1 cellular context compared by ENCODE assay signal in the genomic region with DNA sequence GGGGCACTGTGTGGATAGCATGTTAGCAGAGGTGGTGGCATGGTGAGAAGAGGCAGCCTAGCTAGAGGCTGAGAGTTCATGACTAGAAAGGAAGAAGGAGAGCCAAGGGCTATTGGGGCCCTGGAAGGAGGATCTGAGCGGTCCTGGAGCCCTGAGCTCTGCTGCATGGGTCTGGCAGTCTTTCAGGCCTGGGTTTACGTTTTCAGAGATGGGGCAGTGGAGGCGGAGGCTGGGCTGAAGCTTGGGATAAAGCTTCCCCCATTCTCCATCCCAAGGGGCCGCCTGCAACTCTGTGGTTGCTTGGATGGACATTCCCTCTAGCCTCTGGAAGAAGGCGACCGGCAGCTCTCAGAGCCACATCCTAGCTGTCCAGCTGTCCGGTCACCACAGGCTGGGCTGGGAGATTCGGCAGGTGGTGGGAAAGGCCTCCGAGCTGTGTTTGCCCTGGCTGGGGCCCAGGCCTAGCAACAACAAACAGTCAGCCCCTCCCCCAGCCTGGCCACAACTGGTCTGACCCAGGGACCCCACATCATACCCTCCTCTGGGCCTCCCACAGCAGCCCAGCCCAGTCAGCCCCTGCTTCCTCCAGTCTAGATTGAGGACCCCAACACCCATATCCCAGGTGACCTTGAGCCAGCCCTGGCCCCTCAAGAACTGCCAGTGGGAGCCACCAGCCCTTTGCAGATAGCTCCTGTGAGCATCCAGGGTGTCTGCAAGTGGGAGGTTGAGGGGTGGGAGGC.
TF ChIP-seq lines count a peak whose summit lies in the region.

No MANE protein-coding gene starts in this region.

TF ChIP-seq in HepG2, 621 proteins besides CTCF, POLR2A, EP300 and RAD21 (continued from another document and continues in another):
- TF ChIP-seq, protein P1, sequence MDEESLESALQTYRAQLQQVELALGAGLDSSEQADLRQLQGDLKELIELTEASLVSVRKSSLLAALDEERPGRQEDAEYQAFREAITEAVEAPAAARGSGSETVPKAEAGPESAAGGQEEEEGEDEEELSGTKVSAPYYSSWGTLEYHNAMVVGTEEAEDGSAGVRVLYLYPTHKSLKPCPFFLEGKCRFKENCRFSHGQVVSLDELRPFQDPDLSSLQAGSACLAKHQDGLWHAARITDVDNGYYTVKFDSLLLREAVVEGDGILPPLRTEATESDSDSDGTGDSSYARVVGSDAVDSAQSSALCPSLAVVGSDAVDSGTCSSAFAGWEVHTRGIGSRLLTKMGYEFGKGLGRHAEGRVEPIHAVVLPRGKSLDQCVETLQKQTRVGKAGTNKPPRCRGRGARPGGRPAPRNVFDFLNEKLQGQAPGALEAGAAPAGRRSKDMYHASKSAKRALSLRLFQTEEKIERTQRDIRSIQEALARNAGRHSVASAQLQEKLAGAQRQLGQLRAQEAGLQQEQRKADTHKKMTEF (CRISPR knock-in tag; IDR thresholded peaks at IDR 0.05): peak; percentile 67; the same call in 1 of the 2 replicates
- TF ChIP-seq PCBP1 (IDR thresholded peaks at IDR 0.05; ENCODE audit: borderline replicate concordance, low read depth, low read length): no peak
- no peak for TF ChIP-seq ZC3H13 (CRISPR knock-in tag; IDR thresholded peaks at IDR 0.05)
- TF ChIP-seq NBN (conservative IDR thresholded peaks at IDR 0.05): no peak
- no peak for TF ChIP-seq NFRKB (IDR thresholded peaks at IDR 0.05)
- TF ChIP-seq, protein P2, sequence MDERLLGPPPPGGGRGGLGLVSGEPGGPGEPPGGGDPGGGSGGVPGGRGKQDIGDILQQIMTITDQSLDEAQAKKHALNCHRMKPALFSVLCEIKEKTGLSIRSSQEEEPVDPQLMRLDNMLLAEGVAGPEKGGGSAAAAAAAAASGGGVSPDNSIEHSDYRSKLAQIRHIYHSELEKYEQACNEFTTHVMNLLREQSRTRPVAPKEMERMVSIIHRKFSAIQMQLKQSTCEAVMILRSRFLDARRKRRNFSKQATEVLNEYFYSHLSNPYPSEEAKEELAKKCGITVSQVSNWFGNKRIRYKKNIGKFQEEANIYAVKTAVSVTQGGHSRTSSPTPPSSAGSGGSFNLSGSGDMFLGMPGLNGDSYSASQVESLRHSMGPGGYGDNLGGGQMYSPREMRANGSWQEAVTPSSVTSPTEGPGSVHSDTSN (CRISPR knock-in tag; IDR thresholded peaks at IDR 0.05): no peak
- TF ChIP-seq ZNF773 (CRISPR knock-in tag; IDR thresholded peaks at IDR 0.05; ENCODE audit: borderline replicate concordance): no peak
- TF ChIP-seq TCF7 (IDR thresholded peaks at IDR 0.05; ENCODE audit: low read depth): peak; percentile 13; the same call in 1 of the 2 replicates
- TF ChIP-seq, protein P3, sequence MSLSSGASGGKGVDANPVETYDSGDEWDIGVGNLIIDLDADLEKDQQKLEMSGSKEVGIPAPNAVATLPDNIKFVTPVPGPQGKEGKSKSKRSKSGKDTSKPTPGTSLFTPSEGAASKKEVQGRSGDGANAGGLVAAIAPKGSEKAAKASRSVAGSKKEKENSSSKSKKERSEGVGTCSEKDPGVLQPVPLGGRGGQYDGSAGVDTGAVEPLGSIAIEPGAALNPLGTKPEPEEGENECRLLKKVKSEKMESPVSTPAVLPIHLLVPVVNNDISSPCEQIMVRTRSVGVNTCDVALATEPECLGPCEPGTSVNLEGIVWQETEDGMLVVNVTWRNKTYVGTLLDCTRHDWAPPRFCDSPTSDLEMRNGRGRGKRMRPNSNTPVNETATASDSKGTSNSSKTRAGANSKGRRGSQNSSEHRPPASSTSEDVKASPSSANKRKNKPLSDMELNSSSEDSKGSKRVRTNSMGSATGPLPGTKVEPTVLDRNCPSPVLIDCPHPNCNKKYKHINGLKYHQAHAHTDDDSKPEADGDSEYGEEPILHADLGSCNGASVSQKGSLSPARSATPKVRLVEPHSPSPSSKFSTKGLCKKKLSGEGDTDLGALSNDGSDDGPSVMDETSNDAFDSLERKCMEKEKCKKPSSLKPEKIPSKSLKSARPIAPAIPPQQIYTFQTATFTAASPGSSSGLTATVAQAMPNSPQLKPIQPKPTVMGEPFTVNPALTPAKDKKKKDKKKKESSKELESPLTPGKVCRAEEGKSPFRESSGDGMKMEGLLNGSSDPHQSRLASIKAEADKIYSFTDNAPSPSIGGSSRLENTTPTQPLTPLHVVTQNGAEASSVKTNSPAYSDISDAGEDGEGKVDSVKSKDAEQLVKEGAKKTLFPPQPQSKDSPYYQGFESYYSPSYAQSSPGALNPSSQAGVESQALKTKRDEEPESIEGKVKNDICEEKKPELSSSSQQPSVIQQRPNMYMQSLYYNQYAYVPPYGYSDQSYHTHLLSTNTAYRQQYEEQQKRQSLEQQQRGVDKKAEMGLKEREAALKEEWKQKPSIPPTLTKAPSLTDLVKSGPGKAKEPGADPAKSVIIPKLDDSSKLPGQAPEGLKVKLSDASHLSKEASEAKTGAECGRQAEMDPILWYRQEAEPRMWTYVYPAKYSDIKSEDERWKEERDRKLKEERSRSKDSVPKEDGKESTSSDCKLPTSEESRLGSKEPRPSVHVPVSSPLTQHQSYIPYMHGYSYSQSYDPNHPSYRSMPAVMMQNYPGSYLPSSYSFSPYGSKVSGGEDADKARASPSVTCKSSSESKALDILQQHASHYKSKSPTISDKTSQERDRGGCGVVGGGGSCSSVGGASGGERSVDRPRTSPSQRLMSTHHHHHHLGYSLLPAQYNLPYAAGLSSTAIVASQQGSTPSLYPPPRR (CRISPR knock-in tag; IDR thresholded peaks at IDR 0.05; ENCODE audit: borderline replicate concordance): peak; percentile 84; the same call in 1 of the 2 replicates
- TF ChIP-seq ZNF644 (CRISPR knock-in tag; IDR thresholded peaks at IDR 0.05; ENCODE audit: low read depth): no peak
- 0 out of 2 replicates have a peak, but pooled peaks have one; percentile 38 for TF ChIP-seq MEIS1 (CRISPR knock-in tag; IDR thresholded peaks at IDR 0.05; ENCODE audit: borderline replicate concordance)
- TF ChIP-seq SNAI1 (CRISPR knock-in tag; IDR thresholded peaks at IDR 0.05; ENCODE audit: borderline replicate concordance): peak; percentile 73; the same call in 1 of the 2 replicates
- no peak; the same call in 1 of the 2 replicates for TF ChIP-seq ZBTB20 (CRISPR knock-in tag; IDR thresholded peaks at IDR 0.05; ENCODE audit: borderline replicate concordance, low read depth)
- TF ChIP-seq SSRP1 (CRISPR knock-in tag; IDR thresholded peaks at IDR 0.05): no peak; the same call in 1 of the 2 replicates
- TF ChIP-seq RNF2 (conservative IDR thresholded peaks at IDR 0.05; ENCODE audit: low read depth): 0 out of 2 replicates have a peak, but pooled peaks have one; percentile 23
- no peak for TF ChIP-seq ZNF224 (CRISPR knock-in tag; IDR thresholded peaks at IDR 0.05)
- TF ChIP-seq ZFP90 (CRISPR knock-in tag; IDR thresholded peaks at IDR 0.05; ENCODE audit: borderline replicate concordance): 0 out of 2 replicates have a peak, but pooled peaks have one; percentile 22
- TF ChIP-seq MXD4 (CRISPR knock-in tag; IDR thresholded peaks at IDR 0.05): no peak
- no peak for TF ChIP-seq REXO4 (CRISPR knock-in tag; IDR thresholded peaks at IDR 0.05; ENCODE audit: borderline replicate concordance)
- TF ChIP-seq CBFB (CRISPR knock-in tag; IDR thresholded peaks at IDR 0.05): peak; percentile 66; the same call in 1 of the 2 replicates
- TF ChIP-seq TCF7L2 (IDR thresholded peaks at IDR 0.05; ENCODE audit: low read depth, low read length): no peak
- TF ChIP-seq ZNF652 (CRISPR knock-in tag; IDR thresholded peaks at IDR 0.05; ENCODE audit: borderline replicate concordance, low read depth): no peak
- peak; percentile 73 for TF ChIP-seq RBM39 (IDR thresholded peaks at IDR 0.05; ENCODE audit: low read depth, low read length, poor library complexity, severe bottlenecking)
- peak; percentile 53; the same call in 1 of the 2 replicates for TF ChIP-seq ZNF546 (CRISPR knock-in tag; conservative IDR thresholded peaks at IDR 0.05)
- TF ChIP-seq, protein P4, sequence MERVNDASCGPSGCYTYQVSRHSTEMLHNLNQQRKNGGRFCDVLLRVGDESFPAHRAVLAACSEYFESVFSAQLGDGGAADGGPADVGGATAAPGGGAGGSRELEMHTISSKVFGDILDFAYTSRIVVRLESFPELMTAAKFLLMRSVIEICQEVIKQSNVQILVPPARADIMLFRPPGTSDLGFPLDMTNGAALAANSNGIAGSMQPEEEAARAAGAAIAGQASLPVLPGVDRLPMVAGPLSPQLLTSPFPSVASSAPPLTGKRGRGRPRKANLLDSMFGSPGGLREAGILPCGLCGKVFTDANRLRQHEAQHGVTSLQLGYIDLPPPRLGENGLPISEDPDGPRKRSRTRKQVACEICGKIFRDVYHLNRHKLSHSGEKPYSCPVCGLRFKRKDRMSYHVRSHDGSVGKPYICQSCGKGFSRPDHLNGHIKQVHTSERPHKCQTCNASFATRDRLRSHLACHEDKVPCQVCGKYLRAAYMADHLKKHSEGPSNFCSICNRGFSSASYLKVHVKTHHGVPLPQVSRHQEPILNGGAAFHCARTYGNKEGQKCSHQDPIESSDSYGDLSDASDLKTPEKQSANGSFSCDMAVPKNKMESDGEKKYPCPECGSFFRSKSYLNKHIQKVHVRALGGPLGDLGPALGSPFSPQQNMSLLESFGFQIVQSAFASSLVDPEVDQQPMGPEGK (CRISPR knock-in tag; IDR thresholded peaks at IDR 0.05): peak; percentile 93
- TF ChIP-seq, protein P5, sequence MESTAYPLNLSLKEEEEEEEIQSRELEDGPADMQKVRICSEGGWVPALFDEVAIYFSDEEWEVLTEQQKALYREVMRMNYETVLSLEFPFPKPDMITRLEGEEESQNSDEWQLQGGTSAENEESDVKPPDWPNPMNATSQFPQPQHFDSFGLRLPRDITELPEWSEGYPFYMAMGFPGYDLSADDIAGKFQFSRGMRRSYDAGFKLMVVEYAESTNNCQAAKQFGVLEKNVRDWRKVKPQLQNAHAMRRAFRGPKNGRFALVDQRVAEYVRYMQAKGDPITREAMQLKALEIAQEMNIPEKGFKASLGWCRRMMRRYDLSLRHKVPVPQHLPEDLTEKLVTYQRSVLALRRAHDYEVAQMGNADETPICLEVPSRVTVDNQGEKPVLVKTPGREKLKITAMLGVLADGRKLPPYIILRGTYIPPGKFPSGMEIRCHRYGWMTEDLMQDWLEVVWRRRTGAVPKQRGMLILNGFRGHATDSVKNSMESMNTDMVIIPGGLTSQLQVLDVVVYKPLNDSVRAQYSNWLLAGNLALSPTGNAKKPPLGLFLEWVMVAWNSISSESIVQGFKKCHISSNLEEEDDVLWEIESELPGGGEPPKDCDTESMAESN (CRISPR knock-in tag; conservative IDR thresholded peaks at IDR 0.05): peak; percentile 66
- TF ChIP-seq ZFY (CRISPR knock-in tag; IDR thresholded peaks at IDR 0.05): peak; percentile 85
- no peak for TF ChIP-seq NR1H2 (CRISPR knock-in tag; IDR thresholded peaks at IDR 0.05; ENCODE audit: borderline replicate concordance, low read depth)
- no peak for TF ChIP-seq TSC22D2 (CRISPR knock-in tag; IDR thresholded peaks at IDR 0.05; ENCODE audit: borderline replicate concordance)
- TF ChIP-seq CHD2 (IDR thresholded peaks at IDR 0.05; ENCODE audit: low read depth, low read length): 0 out of 2 replicates have a peak, but pooled peaks have one; percentile 29
- TF ChIP-seq HNF4G (IDR thresholded peaks at IDR 0.05; ENCODE audit: borderline replicate concordance, low read depth, low read length): peak; percentile 23; the same call in 1 of the 2 replicates
- no peak for TF ChIP-seq HNF4G (CRISPR knock-in tag; IDR thresholded peaks at IDR 0.05; ENCODE audit: borderline replicate concordance, low read depth)
- TF ChIP-seq ZNF253 (CRISPR knock-in tag; IDR thresholded peaks at IDR 0.05; ENCODE audit: borderline replicate concordance): 0 out of 2 replicates have a peak, but pooled peaks have one; percentile 20
- no peak; the same call in 1 of the 2 replicates for TF ChIP-seq NFKB2 (CRISPR knock-in tag; IDR thresholded peaks at IDR 0.05; ENCODE audit: borderline replicate concordance)
- peak; percentile 51 for TF ChIP-seq IKZF4 (CRISPR knock-in tag; IDR thresholded peaks at IDR 0.05; ENCODE audit: borderline replicate concordance, low read depth, not compliant biosample characterization)
- TF ChIP-seq STAT5B (CRISPR knock-in tag; IDR thresholded peaks at IDR 0.05): no peak
- no peak for TF ChIP-seq JUN (CRISPR knock-in tag; IDR thresholded peaks at IDR 0.05)
- TF ChIP-seq, protein P6, sequence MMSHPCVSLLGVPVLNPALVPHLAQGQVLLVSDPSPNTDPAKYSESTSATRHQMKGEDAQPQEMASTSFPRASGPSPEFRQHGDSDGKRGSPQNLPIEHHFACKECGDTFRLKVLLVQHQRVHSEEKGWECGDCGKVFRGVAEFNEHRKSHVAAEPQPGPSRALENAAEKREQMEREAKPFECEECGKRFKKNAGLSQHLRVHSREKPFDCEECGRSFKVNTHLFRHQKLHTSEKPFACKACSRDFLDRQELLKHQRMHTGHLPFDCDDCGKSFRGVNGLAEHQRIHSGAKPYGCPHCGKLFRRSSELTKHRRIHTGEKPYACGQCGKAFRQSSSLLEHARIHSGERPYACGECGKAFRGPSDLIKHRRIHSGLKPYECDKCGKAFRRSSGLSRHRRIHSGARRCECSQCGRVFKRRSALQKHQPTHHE (CRISPR knock-in tag; IDR thresholded peaks at IDR 0.05; ENCODE audit: borderline replicate concordance): no peak
- peak; percentile 78 for TF ChIP-seq SAP130 (CRISPR knock-in tag; IDR thresholded peaks at IDR 0.05; ENCODE audit: low read depth)
- TF ChIP-seq, protein P7, sequence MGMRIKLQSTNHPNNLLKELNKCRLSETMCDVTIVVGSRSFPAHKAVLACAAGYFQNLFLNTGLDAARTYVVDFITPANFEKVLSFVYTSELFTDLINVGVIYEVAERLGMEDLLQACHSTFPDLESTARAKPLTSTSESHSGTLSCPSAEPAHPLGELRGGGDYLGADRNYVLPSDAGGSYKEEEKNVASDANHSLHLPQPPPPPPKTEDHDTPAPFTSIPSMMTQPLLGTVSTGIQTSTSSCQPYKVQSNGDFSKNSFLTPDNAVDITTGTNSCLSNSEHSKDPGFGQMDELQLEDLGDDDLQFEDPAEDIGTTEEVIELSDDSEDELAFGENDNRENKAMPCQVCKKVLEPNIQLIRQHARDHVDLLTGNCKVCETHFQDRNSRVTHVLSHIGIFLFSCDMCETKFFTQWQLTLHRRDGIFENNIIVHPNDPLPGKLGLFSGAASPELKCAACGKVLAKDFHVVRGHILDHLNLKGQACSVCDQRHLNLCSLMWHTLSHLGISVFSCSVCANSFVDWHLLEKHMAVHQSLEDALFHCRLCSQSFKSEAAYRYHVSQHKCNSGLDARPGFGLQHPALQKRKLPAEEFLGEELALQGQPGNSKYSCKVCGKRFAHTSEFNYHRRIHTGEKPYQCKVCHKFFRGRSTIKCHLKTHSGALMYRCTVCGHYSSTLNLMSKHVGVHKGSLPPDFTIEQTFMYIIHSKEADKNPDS (CRISPR knock-in tag; IDR thresholded peaks at IDR 0.05): no peak
